23 cellular contexts compared by ENCODE assay signal in the genomic region with DNA sequence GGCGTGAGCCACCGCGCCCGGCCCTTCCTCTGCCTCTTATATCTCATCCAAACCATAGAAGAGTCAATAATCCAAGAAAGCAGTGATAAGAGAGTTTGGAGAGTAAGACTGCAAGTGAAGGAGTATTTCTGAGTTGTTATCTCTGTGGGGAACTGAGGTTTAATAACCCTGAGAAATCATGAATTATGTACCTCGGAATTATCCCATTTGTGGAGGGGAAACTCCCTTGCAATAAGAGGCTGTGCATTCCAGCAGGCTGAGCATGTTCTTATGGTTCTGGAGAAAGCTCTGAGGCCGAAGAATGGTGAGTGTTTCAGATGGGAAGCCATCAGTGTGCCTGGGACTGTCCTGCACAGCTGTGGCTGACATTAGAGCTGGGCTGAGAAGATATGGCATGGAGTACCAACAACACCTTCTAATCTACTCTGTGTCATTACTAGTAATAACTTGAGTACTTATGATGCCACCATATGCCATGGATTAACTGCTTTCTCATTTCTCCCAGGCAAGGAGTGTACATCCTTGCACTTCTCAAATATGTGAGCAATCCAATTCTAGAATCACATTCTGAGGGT. TPM values are rescaled to one million over a fixed set of nuclear protein-coding genes. Genes with fewer than 3 reads are reported as not detected.
DNase-seq lines count a peak whose midpoint lies in the region; TF ChIP-seq lines count a peak whose summit lies in the region.
"Had no signal": no experiment of that assay in that cellular context is flagged by ENCODE, and none has a peak within 500 bp of the region (broad histone marks: within the 10 kb centered on the region; RNA-seq: fewer than 3 reads in every experiment).

No MANE protein-coding gene starts in this region.

- H3K9me3 Mint-ChIP-seq in mesothelial cell of epicardium: peaks cover 11% of the 10 kb centered on the region

- peaks cover 21% of the 10 kb centered on the region for H3K4me1 Mint-ChIP-seq in mesothelial cell of epicardium
- H3K4me1 Mint-ChIP-seq: CD14-positive monocyte; CD8-positive, alpha-beta memory T cell; GM23338; H9 had no signal

- no peak overlapping the region for H3K4me3 Mint-ChIP-seq in mesothelial cell of epicardium
- H3K4me3 Mint-ChIP-seq: CD14-positive monocyte; CD8-positive, alpha-beta memory T cell; GM23338; H9 had no signal

- peaks cover 10% of the 10 kb centered on the region for H3K27me3 Mint-ChIP-seq in mesothelial cell of epicardium (ENCODE audit: low read depth)

- DNase-seq in NCI-H2171 treated with DMSO at 0.1 percent for 48 hours (lab: John Stamatoyannopoulos, UW) (peak; percentile 50), NCI-H2171 (lab: John Stamatoyannopoulos, UW) (no peak), amniotic epithelial cell (ENCODE audit: low read depth) (peak; percentile 98), mesothelial cell of epicardium (ENCODE audit: low spot score in 2 of 2, unreplicated experiment in 2 of 2) (no peak), NCI-H187 (lab: John Stamatoyannopoulos, UW) (no peak), NCI-H1092 (lab: John Stamatoyannopoulos, UW) (no peak), NCI-H510A (lab: John Stamatoyannopoulos, UW) (no peak)
- DNase-seq: 8988T; ACHN; BE2C; CD8-positive, alpha-beta memory T cell; DMS53; H9; KG1; MG63; NCI-H2029 treated with DMSO at 0.1 percent for 48 hours; NCI-H345; NCI-H526; SHP77 had no signal

- TF ChIP-seq CTCF in mesothelial cell of epicardium (IDR thresholded peaks at IDR 0.05; ENCODE audit: unreplicated experiment): no peak

- peak overlapping the region; percentile 91 for H3K27ac Mint-ChIP-seq in mesothelial cell of epicardium
- H3K27ac Mint-ChIP-seq: CD14-positive monocyte; CD8-positive, alpha-beta memory T cell; GM23338; H9 had no signal

- H3K36me3 Mint-ChIP-seq in mesothelial cell of epicardium: no peaks in the 10 kb centered on the region
- H3K36me3 Mint-ChIP-seq: CD14-positive monocyte; CD8-positive, alpha-beta memory T cell had no signal

RNA-seq across cellular contexts. Expression of a gene that starts 31.4 kb away (rescaled TPM):
- total RNA-seq in mesothelial cell of epicardium: 0.07 to 0.20 TPM (median 0.14 TPM) in 3 replicates
- total RNA-seq: CD8-positive, alpha-beta memory T cell; Daoy; G401 had no signal

RNA-seq across cellular contexts. Expression of a gene that starts 52.7 kb away (rescaled TPM):
- total RNA-seq in mesothelial cell of epicardium: not detected in 3 replicates
- total RNA-seq: Daoy, GM23338, H9 had no signal

Comparison
In these comparisons a context has a peak if more than half of its experiments do, and no peak if none do; other contexts are left out.
1. DNase-seq: peak in NCI-H2171 treated with DMSO at 0.1 percent for 48 hours (single experiment) and amniotic epithelial cell (single experiment); none in NCI-H2171 (single experiment), mesothelial cell of epicardium (0 of 2), NCI-H187 (0 of 2), NCI-H1092 (single experiment) and NCI-H510A (single experiment).